ENCODE assay signal across 20 cellular contexts in the genomic region with DNA sequence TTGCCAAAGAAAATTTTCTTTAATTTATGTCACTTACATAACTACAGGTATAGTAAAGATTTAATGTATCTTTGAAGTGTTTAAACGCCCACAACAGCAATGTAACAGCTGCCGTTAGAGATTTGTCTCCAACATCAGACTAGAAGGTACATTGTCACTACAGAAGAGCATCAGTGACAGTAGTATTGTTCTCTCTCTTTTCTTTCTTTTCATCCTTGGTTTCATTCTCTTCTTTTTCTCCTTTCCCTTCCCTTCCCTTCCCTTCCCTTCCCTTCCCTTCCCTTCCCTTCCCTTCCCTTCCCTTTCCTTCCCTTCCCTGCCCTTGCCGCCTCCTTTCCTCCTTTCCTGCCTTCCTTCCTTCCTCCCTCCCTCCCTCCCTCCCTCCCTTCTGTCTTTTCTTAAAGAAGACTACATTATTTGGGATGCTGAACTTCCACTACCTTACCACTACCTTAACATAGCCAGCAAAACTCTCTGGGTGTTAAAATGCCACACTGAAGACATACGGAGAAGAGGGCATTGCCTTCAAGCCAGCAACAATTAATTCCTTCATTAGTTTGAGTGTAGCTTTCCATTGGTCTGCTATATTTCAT.
DNase-seq lines count a peak whose midpoint lies in the region; ATAC-seq, FAIRE-seq and TF ChIP-seq lines count a peak whose summit lies in the region.
"Had no signal": no experiment of that assay in that cellular context is flagged by ENCODE, and none has a peak within 500 bp of the region (broad histone marks: within the 10 kb centered on the region; RNA-seq: fewer than 3 reads in every experiment).

No MANE protein-coding gene starts in this region.

- no peak for ATAC-seq in HepG2
- no peak for ATAC-seq in right lobe of liver
- ATAC-seq: A549; CD8-positive, alpha-beta T cell had no signal

- no peak overlapping the region for H2AFZ ChIP-seq in HepG2 (ENCODE audit: low read length)
- no peak overlapping the region for H2AFZ ChIP-seq in keratinocyte (ENCODE audit: control insufficient read depth, low read length)

- TF ChIP-seq RAD21 in HepG2 (CRISPR knock-in tag; IDR thresholded peaks at IDR 0.05), result no peak

- no peak for FAIRE-seq in HepG2 (lab: Jason Lieb, UNC)
- FAIRE-seq in keratinocyte (lab: Jason Lieb, UNC), result peak; percentile 26
- FAIRE-seq: A549, D721Med, G401.6, GM12891, GM19239 had no signal

- H3K27me3 ChIP-seq in HepG2 (ENCODE audit: control insufficient read depth in 1 of 2, insufficient read depth in 2 of 2, low read length in 2 of 2) (no peaks in the 10 kb centered on the region), right lobe of liver (no peaks in the 10 kb centered on the region), keratinocyte (ENCODE audit: control insufficient read depth, extremely low read depth, insufficient read depth, low read length) (no peaks in the 10 kb centered on the region), colonic mucosa (no peaks in the 10 kb centered on the region)
- H3K27me3 ChIP-seq: BLaER1 treated with 17β-estradiol and CSF1 and Interleukin-3, amounts not matched to agents 10 nM and 100 nM had no signal

- dilution Hi-C loops in keratinocyte (cut with MboI; ENCODE audit: extremely low pct_ligation_motif_present, low sequenced_read_pairs), result no loop called here

- in situ Hi-C loops in HepG2 (cut with HindIII; ENCODE audit: extremely low pct_ligation_motif_present, low pct_unique_long_range_greater_than_20kb), result no loop called here

- TF ChIP-seq EP300 in HepG2 (IDR thresholded peaks at IDR 0.05; ENCODE audit: low read depth in 2 of 2, low read length in 2 of 2) (no peak), HepG2 (CRISPR knock-in tag; IDR thresholded peaks at IDR 0.05; ENCODE audit: borderline replicate concordance) (no peak)

- no peak overlapping the region for H3K9ac ChIP-seq in HepG2 (ENCODE audit: insufficient read depth, low read depth, low read length)
- H3K9ac ChIP-seq in keratinocyte (ENCODE audit: control insufficient read depth, extremely low read depth, insufficient read depth, low read length), result no peak overlapping the region
- no peak overlapping the region for H3K9ac ChIP-seq in colonic mucosa (ENCODE audit: low read depth in 2 of 2, low read length in 2 of 2)
- H3K9ac ChIP-seq: BLaER1 treated with 17β-estradiol and CSF1 and Interleukin-3, amounts not matched to agents 10 nM and 100 nM had no signal

- H3K9me1 ChIP-seq in keratinocyte (ENCODE audit: control insufficient read depth, extremely low read depth, insufficient read depth, low read length), result no peaks in the 10 kb centered on the region

- H3K36me3 ChIP-seq in HepG2 (replicated peaks in 1 of 2; ENCODE audit: control insufficient read depth in 1 of 2, insufficient read depth in 2 of 2, low read length in 2 of 2) (no peaks in the 10 kb centered on the region), right lobe of liver (no peaks in the 10 kb centered on the region), keratinocyte (ENCODE audit: control insufficient read depth in 2 of 2, extremely low read depth in 1 of 2, insufficient read depth in 2 of 2, low read length in 2 of 2) (no peaks in the 10 kb centered on the region), colonic mucosa (no peaks in the 10 kb centered on the region)
- H3K36me3 ChIP-seq: BLaER1 treated with 17β-estradiol and CSF1 and Interleukin-3, amounts not matched to agents 10 nM and 100 nM had no signal

- H3K9me3 ChIP-seq in HepG2 (ENCODE audit: low read length) (peaks cover 90% of the 10 kb centered on the region), right lobe of liver (no peaks in the 10 kb centered on the region), keratinocyte (ENCODE audit: control insufficient read depth, low read depth, low read length) (no peaks in the 10 kb centered on the region), colonic mucosa (no peaks in the 10 kb centered on the region)
- H3K9me3 ChIP-seq: A549; BLaER1 treated with 17β-estradiol and CSF1 and Interleukin-3, amounts not matched to agents 10 nM and 100 nM; Caco-2 had no signal

- H3K4me3 ChIP-seq in HepG2 (replicated peaks in 1 of 3; ENCODE audit: insufficient read depth in 1 of 3, low read depth in 2 of 3, low read length in 3 of 3), result no peak overlapping the region
- no peak overlapping the region for H3K4me3 ChIP-seq in right lobe of liver
- no peak overlapping the region for H3K4me3 ChIP-seq in keratinocyte (ENCODE audit: control insufficient read depth in 2 of 3, extremely low read depth in 1 of 3, insufficient read depth in 2 of 3, low read depth in 1 of 3, low read length in 3 of 3)
- H3K4me3 ChIP-seq in colonic mucosa, result no peak overlapping the region
- H3K4me3 ChIP-seq: A549; BLaER1 treated with 17β-estradiol and CSF1 and Interleukin-3, amounts not matched to agents 10 nM and 100 nM had no signal

- no peaks in the 10 kb centered on the region for H3K4me1 ChIP-seq in HepG2 (ENCODE audit: insufficient read depth, low read length)
- no peaks in the 10 kb centered on the region for H3K4me1 ChIP-seq in right lobe of liver
- H3K4me1 ChIP-seq in keratinocyte (ENCODE audit: control insufficient read depth, extremely low read depth, insufficient read depth, low read length), result no peaks in the 10 kb centered on the region
- H3K4me1 ChIP-seq in colonic mucosa, result no peaks in the 10 kb centered on the region
- H3K4me1 ChIP-seq: A549, Caco-2 had no signal

- TF ChIP-seq POLR2A in HepG2 (IDR thresholded peaks at IDR 0.05; ENCODE audit: insufficient read depth in 1 of 2, low read depth in 2 of 2, low read length in 2 of 2) (no peak), right lobe of liver (IDR thresholded peaks at IDR 0.05) (no peak)

- CTCF ChIA-PET in HepG2 (lab: Yijun Ruan, JAX; ENCODE audit: low intra/inter-chr PET ratio, low total read pairs), result no interaction called here

- DNase-seq in HepG2 (ENCODE audit: low spot score) (no peak), right lobe of liver (no peak), keratinocyte (ENCODE audit: low read depth, low spot score) (no peak), medulla oblongata (ENCODE audit: extremely low spot score) (no peak), colonic mucosa (no peak)
- DNase-seq: AML-193; Caco-2; Calu3; CD4-positive, alpha-beta T cell; CD8-positive, alpha-beta T cell; DMS79 treated with DMSO at 0.1 percent for 48 hours; GF-D8 had no signal

- no TSS peak for BruUV-seq in HepG2 (replicated peaks; lab: Mats Ljungman, UMichigan)

- TF ChIP-seq CTCF in HepG2 (CRISPR knock-in tag; IDR thresholded peaks at IDR 0.05) (no peak), right lobe of liver (IDR thresholded peaks at IDR 0.05) (no peak), keratinocyte (optimal IDR thresholded peaks at IDR 0.05 in 1 of 3, IDR thresholded peaks at IDR 0.05 in 1 of 3, conservative IDR thresholded peaks at IDR 0.05 in 1 of 3; ENCODE audit: extremely low read depth in 1 of 3, insufficient read depth in 2 of 3, low read length in 3 of 3) (no peak), colonic mucosa (IDR thresholded peaks at IDR 0.05) (no peak)

- intact Hi-C loops in HepG2 (cut with micrococcal nuclease; ENCODE audit: unreplicated experiment), result no loop called here
- intact Hi-C loops in right lobe of liver (cut with DNase I), result no loop called here
- intact Hi-C loops in colonic mucosa (cut with DNase I), result no loop called here

- 11% methylated on average over 4 of the region's 4 CpGs for WGBS in HepG2 (ENCODE audit: low lambda C conversion rate)
- WGBS in right lobe of liver (ENCODE audit: insufficient coverage, low coverage, low lambda C conversion rate, missing lambda C conversion rate), result 32% methylated on average over 4 of the region's 4 CpGs

- H3K79me2 ChIP-seq in HepG2 (ENCODE audit: insufficient read depth, low read length), result no peaks in the 10 kb centered on the region
- no peaks in the 10 kb centered on the region for H3K79me2 ChIP-seq in keratinocyte (ENCODE audit: control insufficient read depth, insufficient read depth, low read length)

- H3K4me2 ChIP-seq in HepG2 (ENCODE audit: low read depth, low read length) (no peak overlapping the region), keratinocyte (ENCODE audit: control insufficient read depth, extremely low read depth, insufficient read depth, low read depth, low read length) (no peak overlapping the region)
- H3K4me2 ChIP-seq: A549 had no signal

- H4K20me1 ChIP-seq in HepG2 (ENCODE audit: insufficient read depth, low read length) (no peaks in the 10 kb centered on the region), keratinocyte (ENCODE audit: control insufficient read depth, extremely low read depth, insufficient read depth, low read length) (no peaks in the 10 kb centered on the region)
- H4K20me1 ChIP-seq: BLaER1 treated with 17β-estradiol and CSF1 and Interleukin-3, amounts not matched to agents 10 nM and 100 nM had no signal

- POLR2A ChIA-PET in HepG2 (lab: Yijun Ruan, JAX), result no interaction called here

- H3K27ac ChIP-seq in HepG2 (ENCODE audit: extremely low read length, insufficient read depth, low read length) (no peak overlapping the region), right lobe of liver (no peak overlapping the region), keratinocyte (ENCODE audit: control insufficient read depth, insufficient read depth, low read length) (no peak overlapping the region), colonic mucosa (no peak overlapping the region)
- H3K27ac ChIP-seq: 22Rv1, A549, C4-2B had no signal

TF ChIP-seq in HepG2, 621 proteins besides CTCF, POLR2A, EP300 and RAD21:
- TF ChIP-seq HIC2 (CRISPR knock-in tag; IDR thresholded peaks at IDR 0.05; ENCODE audit: low read depth) (no peak), GZF1 (CRISPR knock-in tag; IDR thresholded peaks at IDR 0.05) (no peak), PCBP1 (IDR thresholded peaks at IDR 0.05; ENCODE audit: borderline replicate concordance, low read depth, low read length) (peak; percentile 98), HNRNPK (IDR thresholded peaks at IDR 0.05; ENCODE audit: low read depth, low read length, poor library complexity, severe bottlenecking) (peak; percentile 100), JDP2 (CRISPR knock-in tag; IDR thresholded peaks at IDR 0.05; ENCODE audit: borderline replicate concordance) (no peak)
